In genomic region chr11:68954970-68955958, GRCh38 we compare ENCODE assay signal across 13 cellular contexts. TPM values are rescaled to one million over a fixed set of nuclear protein-coding genes. Genes with fewer than 3 reads are reported as not detected.
DNase-seq lines count a peak whose midpoint lies in the region; ATAC-seq lines count a peak whose summit lies in the region.
"Had no signal": no experiment of that assay in that cellular context is flagged by ENCODE, and none has a peak within 500 bp of the region (broad histone marks: within the 10 kb centered on the region; RNA-seq: fewer than 3 reads in every experiment).

No MANE protein-coding gene starts in this region.

- CTCF ChIA-PET in activated CD8-positive, alpha-beta memory T cell treated with anti-CD3 and anti-CD28 coated beads, Interleukin-2, amount 10 ng/mL, durations not matched to agents 7 days and 5 days (lab: Charles Lee) = no interaction called here

- H3K27ac Mint-ChIP-seq in stimulated activated memory B cell treated with anti-CD40 and anti-IgM and Interleukin-4, amounts not matched to agents 10 μg/mL and 1 μg/mL and 100 μg/mL, for 72 hours = peak overlapping the region; percentile 72
- no peak overlapping the region for H3K27ac Mint-ChIP-seq in activated CD8-positive, alpha-beta memory T cell treated with anti-CD3 and anti-CD28 coated beads, Interleukin-2, amount 10 ng/mL, durations not matched to agents 7 days and 5 days
- H3K27ac Mint-ChIP-seq: activated T-helper 17 cell treated with anti-CD3 and anti-CD28 coated beads, Interleukin-2, amount 50 U/mL, for 72 hours; progenitor cell of endocrine pancreas; stimulated activated naive CD8-positive, alpha-beta T cell treated with anti-CD3 and anti-CD28 coated beads, Interleukin-15, Interleukin-2, amounts not matched to agents 100 ng/mL and 50 ng/mL, for 24 hours had no signal

- H3K4me3 ChIP-seq in HUES64 (ENCODE audit: low read length) (no peak overlapping the region), adipocyte (ENCODE audit: low read length) (no peak overlapping the region)

- peaks cover 14% of the 10 kb centered on the region for H3K4me1 Mint-ChIP-seq in stimulated activated memory B cell treated with anti-CD40 and anti-IgM and Interleukin-4, amounts not matched to agents 10 μg/mL and 1 μg/mL and 100 μg/mL, for 72 hours
- peaks cover 2% of the 10 kb centered on the region for H3K4me1 Mint-ChIP-seq in activated CD8-positive, alpha-beta memory T cell treated with anti-CD3 and anti-CD28 coated beads, Interleukin-2, amount 10 ng/mL, durations not matched to agents 7 days and 5 days
- H3K4me1 Mint-ChIP-seq: activated T-helper 17 cell treated with anti-CD3 and anti-CD28 coated beads, Interleukin-2, amount 50 U/mL, for 72 hours had no signal

- peak; percentile 8 for DNase-seq in adipocyte (ENCODE audit: low read depth)
- peak; percentile 62 for DNase-seq in kidney tubule cell (ENCODE audit: low spot score)
- DNase-seq in OCI-M2 (lab: John Stamatoyannopoulos, UW; ENCODE audit: unreplicated experiment) = no peak
- DNase-seq in COLO829 (ENCODE audit: low spot score) = no peak
- no peak for DNase-seq in activated CD8-positive, alpha-beta memory T cell treated with anti-CD3 and anti-CD28 coated beads, Interleukin-2, amount 10 ng/mL, durations not matched to agents 7 days and 5 days
- DNase-seq: foreskin melanocyte had no signal

- H3K9ac ChIP-seq in HUES64 (ENCODE audit: low read depth, low read length) (no peak overlapping the region), adipocyte (ENCODE audit: low read length) (no peak overlapping the region)
- H3K9ac ChIP-seq: SK-N-SH had no signal

- no peaks in the 10 kb centered on the region for H3K36me3 Mint-ChIP-seq in stimulated activated memory B cell treated with anti-CD40 and anti-IgM and Interleukin-4, amounts not matched to agents 10 μg/mL and 1 μg/mL and 100 μg/mL, for 72 hours
- H3K36me3 Mint-ChIP-seq in activated CD8-positive, alpha-beta memory T cell treated with anti-CD3 and anti-CD28 coated beads, Interleukin-2, amount 10 ng/mL, durations not matched to agents 7 days and 5 days = no peaks in the 10 kb centered on the region

- H3K36me3 ChIP-seq in HUES64 (ENCODE audit: insufficient read depth, low read length) (no peaks in the 10 kb centered on the region), adipocyte (ENCODE audit: control insufficient read depth, insufficient read depth, low read length, severe bottlenecking) (no peaks in the 10 kb centered on the region)

- H3K9me3 ChIP-seq in HUES64 (ENCODE audit: insufficient read depth, low read depth, low read length) (no peaks in the 10 kb centered on the region), adipocyte (ENCODE audit: control insufficient read depth, low read length) (no peaks in the 10 kb centered on the region)
- H3K9me3 ChIP-seq: SK-N-SH had no signal

- H3K4me1 ChIP-seq in HUES64 (ENCODE audit: insufficient read depth, low read length) = peaks cover 7% of the 10 kb centered on the region; the same call in 1 of the 2 replicates
- H3K4me1 ChIP-seq in adipocyte (ENCODE audit: control insufficient read depth, insufficient read depth, low read length) = no peaks in the 10 kb centered on the region

- H3K9me3 Mint-ChIP-seq in stimulated activated memory B cell treated with anti-CD40 and anti-IgM and Interleukin-4, amounts not matched to agents 10 μg/mL and 1 μg/mL and 100 μg/mL, for 72 hours = no peaks in the 10 kb centered on the region
- no peaks in the 10 kb centered on the region for H3K9me3 Mint-ChIP-seq in activated CD8-positive, alpha-beta memory T cell treated with anti-CD3 and anti-CD28 coated beads, Interleukin-2, amount 10 ng/mL, durations not matched to agents 7 days and 5 days (ENCODE audit: low read depth)
- H3K9me3 Mint-ChIP-seq: activated T-helper 17 cell treated with anti-CD3 and anti-CD28 coated beads, Interleukin-2, amount 50 U/mL, for 72 hours; stimulated activated naive CD8-positive, alpha-beta T cell treated with anti-CD3 and anti-CD28 coated beads, Interleukin-15, Interleukin-2, amounts not matched to agents 100 ng/mL and 50 ng/mL, for 24 hours had no signal

- WGBS in HUES64 = 71% methylated on average over 32 of the region's 34 CpGs

- peaks cover 48% of the 10 kb centered on the region for H3K27me3 Mint-ChIP-seq in stimulated activated memory B cell treated with anti-CD40 and anti-IgM and Interleukin-4, amounts not matched to agents 10 μg/mL and 1 μg/mL and 100 μg/mL, for 72 hours
- H3K27me3 Mint-ChIP-seq in activated CD8-positive, alpha-beta memory T cell treated with anti-CD3 and anti-CD28 coated beads, Interleukin-2, amount 10 ng/mL, durations not matched to agents 7 days and 5 days = no peaks in the 10 kb centered on the region
- H3K27me3 Mint-ChIP-seq: activated T-helper 17 cell treated with anti-CD3 and anti-CD28 coated beads, Interleukin-2, amount 50 U/mL, for 72 hours; stimulated activated naive CD8-positive, alpha-beta T cell treated with anti-CD3 and anti-CD28 coated beads, Interleukin-15, Interleukin-2, amounts not matched to agents 100 ng/mL and 50 ng/mL, for 24 hours had no signal

- H3K27ac ChIP-seq in HUES64 (ENCODE audit: low read depth, low read length) = peak overlapping the region; percentile 30; the same call in 1 of the 2 replicates

- H3K4me3 Mint-ChIP-seq in stimulated activated memory B cell treated with anti-CD40 and anti-IgM and Interleukin-4, amounts not matched to agents 10 μg/mL and 1 μg/mL and 100 μg/mL, for 72 hours = no peak overlapping the region
- no peak overlapping the region for H3K4me3 Mint-ChIP-seq in activated CD8-positive, alpha-beta memory T cell treated with anti-CD3 and anti-CD28 coated beads, Interleukin-2, amount 10 ng/mL, durations not matched to agents 7 days and 5 days
- H3K4me3 Mint-ChIP-seq: activated T-helper 17 cell treated with anti-CD3 and anti-CD28 coated beads, Interleukin-2, amount 50 U/mL, for 72 hours; stimulated activated naive CD8-positive, alpha-beta T cell treated with anti-CD3 and anti-CD28 coated beads, Interleukin-15, Interleukin-2, amounts not matched to agents 100 ng/mL and 50 ng/mL, for 24 hours had no signal

- ATAC-seq in stimulated activated memory B cell treated with anti-CD40 and anti-IgM and Interleukin-4, amounts not matched to agents 10 μg/mL and 1 μg/mL and 100 μg/mL, for 72 hours = peak; percentile 53
- no peak for ATAC-seq in HG02981 (IDR thresholded peaks at IDR 0.05; ENCODE audit: unreplicated experiment)
- ATAC-seq in activated CD8-positive, alpha-beta memory T cell treated with anti-CD3 and anti-CD28 coated beads, Interleukin-2, amount 10 ng/mL, durations not matched to agents 7 days and 5 days = no peak
- ATAC-seq: activated T-helper 17 cell treated with anti-CD3 and anti-CD28 coated beads, Interleukin-2, amount 50 U/mL, for 72 hours had no signal

- H3K27me3 ChIP-seq in HUES64 (ENCODE audit: insufficient read depth, low read length) (no peaks in the 10 kb centered on the region), adipocyte (replicated peaks; ENCODE audit: control insufficient read depth, insufficient read depth, low read length) (no peaks in the 10 kb centered on the region)

RNA-seq across cellular contexts. Expression of gene MRGPRD, which starts 25.5 kb away (rescaled TPM):
- polyA plus RNA-seq in HUES64 (2013, experiment 1 of 2) = not detected
- polyA plus RNA-seq in HUES64 (2013, experiment 2 of 2) = not detected
- not detected for total RNA-seq in activated CD8-positive, alpha-beta memory T cell treated with anti-CD3 and anti-CD28 coated beads, Interleukin-2, amount 10 ng/mL, durations not matched to agents 7 days and 5 days
- total RNA-seq: activated T-helper 17 cell treated with anti-CD3 and anti-CD28 coated beads, Interleukin-2, amount 50 U/mL, for 72 hours; progenitor cell of endocrine pancreas had no signal
- polyA plus RNA-seq: SK-N-SH had no signal

RNA-seq across cellular contexts. Expression of gene IGHMBP2, which starts 51.6 kb away (rescaled TPM):
- polyA plus RNA-seq in HUES64 (2013, experiment 1 of 2) = 9.1 TPM
- polyA plus RNA-seq in HUES64 (2013, experiment 2 of 2) = 9.3 TPM
- 10 to 100 TPM; 27.3 to 27.7 TPM for total RNA-seq in activated CD8-positive, alpha-beta memory T cell treated with anti-CD3 and anti-CD28 coated beads, Interleukin-2, amount 10 ng/mL, durations not matched to agents 7 days and 5 days

RNA-seq across cellular contexts. Expression of gene MRPL21, which starts 51.6 kb away (rescaled TPM):
- polyA plus RNA-seq in HUES64 (2013, experiment 1 of 2) = 80.1 TPM
- polyA plus RNA-seq in HUES64 (2013, experiment 2 of 2) = 71.4 TPM
- total RNA-seq in activated CD8-positive, alpha-beta memory T cell treated with anti-CD3 and anti-CD28 coated beads, Interleukin-2, amount 10 ng/mL, durations not matched to agents 7 days and 5 days = 10 to 100 TPM; 56.6 to 70.2 TPM

RNA-seq across cellular contexts. Expression of gene MRGPRF, which starts 57.8 kb away (rescaled TPM):
- 7.7 TPM for polyA plus RNA-seq in HUES64 (2013, experiment 1 of 2)
- polyA plus RNA-seq in HUES64 (2013, experiment 2 of 2) = 6.7 TPM
- total RNA-seq in activated CD8-positive, alpha-beta memory T cell treated with anti-CD3 and anti-CD28 coated beads, Interleukin-2, amount 10 ng/mL, durations not matched to agents 7 days and 5 days = not detected
- total RNA-seq: activated T-helper 17 cell treated with anti-CD3 and anti-CD28 coated beads, Interleukin-2, amount 50 U/mL, for 72 hours had no signal

Comparison
In these comparisons a context has a peak if more than half of its experiments do, and no peak if none do; other contexts are left out.
1. DNase-seq: peak in adipocyte (single experiment) and kidney tubule cell (single experiment); none in OCI-M2 (single experiment), COLO829 (single experiment) and activated CD8-positive, alpha-beta memory T cell treated with anti-CD3 and anti-CD28 coated beads, Interleukin-2, amount 10 ng/mL, durations not matched to agents 7 days and 5 days (single experiment).